ENCODE assay signal across 27 cellular contexts in genomic region chr2:60538136-60538535, GRCh38. TPM values are rescaled to one million over a fixed set of nuclear protein-coding genes. Genes with fewer than 3 reads are reported as not detected.
DNase-seq lines count a peak whose midpoint lies in the region; ATAC-seq and TF ChIP-seq lines count a peak whose summit lies in the region.
"Had no signal": no experiment of that assay in that cellular context is flagged by ENCODE, and none has a peak within 500 bp of the region (broad histone marks: within the 10 kb centered on the region; RNA-seq: fewer than 3 reads in every experiment).

No MANE protein-coding gene starts in this region.

- no peak overlapping the region for H4K8ac ChIP-seq in trophoblast cell (ENCODE audit: low read depth, low read length)

- WGBS in hepatocyte (ENCODE audit: low lambda C conversion rate, missing lambda C conversion rate) = 77% methylated on average over 9 of the region's 9 CpGs
- WGBS in trophoblast cell (ENCODE audit: extremely low coverage, insufficient coverage, insufficient read length) = no CpG with 5 or more reads among the region's 9 CpGs

- H3K9me2 ChIP-seq in DOHH2 (replicated peaks; ENCODE audit: control insufficient read depth, low read length) = no peaks in the 10 kb centered on the region
- H3K9me2 ChIP-seq in hepatocyte (replicated peaks; ENCODE audit: insufficient read depth) = no peaks in the 10 kb centered on the region

- H3K4me1 ChIP-seq in DOHH2 (ENCODE audit: control insufficient read depth, low read length) (peaks cover 100% of the 10 kb centered on the region), hepatocyte (ENCODE audit: insufficient read depth) (peaks cover 74% of the 10 kb centered on the region), trophoblast cell (ENCODE audit: control insufficient read depth in 1 of 2, insufficient read depth in 2 of 2, low read length in 2 of 2) (no peaks in the 10 kb centered on the region)
- H3K4me1 ChIP-seq: breast epithelium, tibial nerve had no signal

- H3K4ac ChIP-seq in trophoblast cell (ENCODE audit: low read depth, low read length) = no peak overlapping the region

- H3K36me3 ChIP-seq in DOHH2 (ENCODE audit: control insufficient read depth, low read length) = peaks cover 100% of the 10 kb centered on the region
- H3K36me3 ChIP-seq in hepatocyte (replicated peaks; ENCODE audit: insufficient read depth, low read depth) = no peaks in the 10 kb centered on the region
- peaks cover 4 to 8% of the 10 kb centered on the region in 2 experiments for H3K36me3 ChIP-seq in trophoblast cell (ENCODE audit: control insufficient read depth in 1 of 2, insufficient read depth in 2 of 2, low read length in 2 of 2)
- H3K36me3 ChIP-seq: breast epithelium, heart left ventricle, tibial nerve had no signal

- H2AK5ac ChIP-seq in trophoblast cell (ENCODE audit: low read length) = no peak overlapping the region

- DNase-seq in WTC11 (ENCODE audit: low spot score) (no peak), hepatocyte (ENCODE audit: low spot score) (no peak), trophoblast cell (no peak), NCI-H2081 treated with DMSO at 0.1 percent for 48 hours (lab: John Stamatoyannopoulos, UW) (no peak), AG20443 (ENCODE audit: low spot score) (no peak)
- DNase-seq in activated T-helper 1 cell treated with anti-CD3 and anti-CD28 coated beads, Interleukin-12 subunit alpha, Interleukin-12 subunit beta, Interleukin-2, Interleukin-4 antibody, amounts not matched to agents 30 ng/mL and 10 ng/mL and 1 ng/mL, durations not matched to agents 14 hours and 24 hours and 36 hours (ENCODE audit: low spot score) = no peak
- DNase-seq: activated CD4-positive, alpha-beta T cell treated with anti-CD3 and anti-CD28 coated beads, Interleukin-2, amount 50 U/mL, for 4 hours; activated CD4-positive, CD25-positive, alpha-beta regulatory T cell; activated naive CD4-positive, alpha-beta T cell treated with anti-CD3 and anti-CD28 coated beads, Interleukin-2, amount 10 ng/mL, durations not matched to agents 7 days and 5 days; amniotic stem cell; C1 segment of cervical spinal cord; COR-L47; DND-41; effector CD4-positive, alpha-beta T cell; foreskin fibroblast; heart left ventricle; naive thymus-derived CD4-positive, alpha-beta T cell; NK-92 treated with Interleukin-12 subunit alpha and Interleukin-12 subunit beta, amount 100 ng/mL, for 24 hours; occipital lobe; SHP77; stimulated activated naive CD8-positive, alpha-beta T cell treated with anti-CD3 and anti-CD28 coated beads, Interleukin-15, amount 100 ng/mL, for 72 hours; SW 1271; T1000 had no signal

- H3K4me2 ChIP-seq in DOHH2 (ENCODE audit: low read length) (peak overlapping the region; percentile 67), hepatocyte (peak overlapping the region; percentile 70), trophoblast cell (ENCODE audit: low read length) (no peak overlapping the region)

- H3K23ac ChIP-seq in trophoblast cell (ENCODE audit: low read length) = no peak overlapping the region

- peaks cover 89% of the 10 kb centered on the region for H3K4me1 Mint-ChIP-seq in WTC11
- H3K4me1 Mint-ChIP-seq in activated T-helper 1 cell treated with anti-CD3 and anti-CD28 coated beads, Interleukin-12 subunit alpha, Interleukin-12 subunit beta, Interleukin-2, Interleukin-4 antibody, amounts not matched to agents 30 ng/mL and 10 ng/mL and 1 ng/mL, durations not matched to agents 14 hours and 24 hours and 36 hours (ENCODE audit: low read depth) = no peaks in the 10 kb centered on the region
- H3K4me1 Mint-ChIP-seq: activated naive CD4-positive, alpha-beta T cell treated with anti-CD3 and anti-CD28 coated beads, Interleukin-2, amount 10 ng/mL, durations not matched to agents 7 days and 5 days; stimulated activated naive CD8-positive, alpha-beta T cell treated with anti-CD3 and anti-CD28 coated beads, Interleukin-15, amount 100 ng/mL, for 72 hours had no signal

- H3K4me3 Mint-ChIP-seq in WTC11 = no peak overlapping the region
- no peak overlapping the region for H3K4me3 Mint-ChIP-seq in activated T-helper 1 cell treated with anti-CD3 and anti-CD28 coated beads, Interleukin-12 subunit alpha, Interleukin-12 subunit beta, Interleukin-2, Interleukin-4 antibody, amounts not matched to agents 30 ng/mL and 10 ng/mL and 1 ng/mL, durations not matched to agents 14 hours and 24 hours and 36 hours
- H3K4me3 Mint-ChIP-seq: activated naive CD4-positive, alpha-beta T cell treated with anti-CD3 and anti-CD28 coated beads, Interleukin-2, amount 10 ng/mL, durations not matched to agents 7 days and 5 days; naive thymus-derived CD4-positive, alpha-beta T cell; stimulated activated naive CD8-positive, alpha-beta T cell treated with anti-CD3 and anti-CD28 coated beads, Interleukin-15, amount 100 ng/mL, for 72 hours had no signal

- no peak for ATAC-seq in WTC11
- no peak for ATAC-seq in HG03280 (IDR thresholded peaks at IDR 0.05; ENCODE audit: unreplicated experiment)
- ATAC-seq: heart left ventricle; naive thymus-derived CD4-positive, alpha-beta T cell; stimulated activated naive CD8-positive, alpha-beta T cell treated with anti-CD3 and anti-CD28 coated beads, Interleukin-15, amount 100 ng/mL, for 72 hours had no signal

- H2BK5ac ChIP-seq in trophoblast cell (ENCODE audit: low read depth, low read length, poor library complexity) = no peak overlapping the region

- H4K12ac ChIP-seq in trophoblast cell (ENCODE audit: low read depth, low read length) = no peak overlapping the region

- H2BK12ac ChIP-seq in trophoblast cell (ENCODE audit: low read length) = no peak overlapping the region

- H2AFZ ChIP-seq in hepatocyte (no peak overlapping the region), trophoblast cell (ENCODE audit: insufficient read depth, low read length, poor library complexity) (no peak overlapping the region)

- TF ChIP-seq CTCF in DOHH2 (IDR thresholded peaks at IDR 0.05; ENCODE audit: low read depth, low read length, poor library complexity, severe bottlenecking) = no peak
- no peak for TF ChIP-seq CTCF in WTC11 (IDR thresholded peaks at IDR 0.05)
- no peak for TF ChIP-seq CTCF in hepatocyte (IDR thresholded peaks at IDR 0.05; ENCODE audit: poor library complexity)

- H3F3A ChIP-seq in DOHH2 (ENCODE audit: control insufficient read depth, insufficient read depth) = peaks cover 54% of the 10 kb centered on the region

- H3K79me1 ChIP-seq in trophoblast cell (ENCODE audit: low read length) = no peaks in the 10 kb centered on the region

- H3K9ac ChIP-seq in trophoblast cell (ENCODE audit: low read length) = no peak overlapping the region

- H3K79me2 ChIP-seq in DOHH2 (ENCODE audit: control insufficient read depth, low read length) = peaks cover 100% of the 10 kb centered on the region
- H3K79me2 ChIP-seq in hepatocyte = peaks cover 95% of the 10 kb centered on the region
- no peaks in the 10 kb centered on the region for H3K79me2 ChIP-seq in trophoblast cell (ENCODE audit: control insufficient read depth, insufficient read depth, low read length, poor library complexity)

- H4K91ac ChIP-seq in trophoblast cell (ENCODE audit: low read depth, low read length) = no peak overlapping the region

- H3K27ac ChIP-seq in DOHH2 (ENCODE audit: low read depth, low read length) = no peak overlapping the region
- H3K27ac ChIP-seq in hepatocyte = peak overlapping the region; percentile 10
- H3K27ac ChIP-seq in trophoblast cell (ENCODE audit: low read depth, low read length) = no peak overlapping the region
- H3K27ac ChIP-seq: breast epithelium, tibial nerve had no signal

- POLR2A ChIA-PET in WTC11 (lab: Charles Lee) = interaction anchor here (1.0 kb wide), 1 partner anchor 24 kb away, joined by 3 read pairs; no protein-coding TSS in a partner anchor

- H3K4me3 ChIP-seq in DOHH2 (ENCODE audit: low read length) (peak overlapping the region; percentile 23; the same call in 1 of the 2 replicates), hepatocyte (no peak overlapping the region), trophoblast cell (ENCODE audit: low read depth, low read length) (no peak overlapping the region)
- H3K4me3 ChIP-seq: breast epithelium, heart left ventricle, tibial nerve had no signal

- H3K27me3 ChIP-seq in DOHH2 (ENCODE audit: control insufficient read depth, low read length) = no peaks in the 10 kb centered on the region
- no peaks in the 10 kb centered on the region for H3K27me3 ChIP-seq in hepatocyte
- H3K27me3 ChIP-seq in trophoblast cell (ENCODE audit: insufficient read depth, low read length) = no peaks in the 10 kb centered on the region
- H3K27me3 ChIP-seq: breast epithelium had no signal

- CTCF ChIA-PET in WTC11 (lab: Charles Lee) = interaction anchor here (0.5 to 1.4 kb wide), 3 partner anchors 8 to 14 kb away, joined by 3 to 4 read pairs (median 3); no protein-coding TSS in a partner anchor

- no peaks in the 10 kb centered on the region for H3K9me3 Mint-ChIP-seq in WTC11
- no peaks in the 10 kb centered on the region for H3K9me3 Mint-ChIP-seq in activated T-helper 1 cell treated with anti-CD3 and anti-CD28 coated beads, Interleukin-12 subunit alpha, Interleukin-12 subunit beta, Interleukin-2, Interleukin-4 antibody, amounts not matched to agents 30 ng/mL and 10 ng/mL and 1 ng/mL, durations not matched to agents 14 hours and 24 hours and 36 hours
- H3K9me3 Mint-ChIP-seq: activated naive CD4-positive, alpha-beta T cell treated with anti-CD3 and anti-CD28 coated beads, Interleukin-2, amount 10 ng/mL, durations not matched to agents 7 days and 5 days; naive thymus-derived CD4-positive, alpha-beta T cell; stimulated activated naive CD8-positive, alpha-beta T cell treated with anti-CD3 and anti-CD28 coated beads, Interleukin-15, amount 100 ng/mL, for 72 hours had no signal

- H2BK120ac ChIP-seq in trophoblast cell (ENCODE audit: insufficient read depth, low read length, poor library complexity) = peak overlapping the region; percentile 27

- intact Hi-C loops in activated T-helper 1 cell treated with anti-CD3 and anti-CD28 coated beads, Interleukin-12 subunit alpha, Interleukin-12 subunit beta, Interleukin-2, Interleukin-4 antibody, amounts not matched to agents 30 ng/mL and 10 ng/mL and 1 ng/mL, durations not matched to agents 14 hours and 24 hours and 36 hours (cut with micrococcal nuclease) = no loop called here

- no peak overlapping the region for H3K18ac ChIP-seq in trophoblast cell (ENCODE audit: low read length)

- peak overlapping the region; percentile 5; the same call in 1 of the 2 replicates for H3K27ac Mint-ChIP-seq in WTC11
- no peak overlapping the region for H3K27ac Mint-ChIP-seq in activated T-helper 1 cell treated with anti-CD3 and anti-CD28 coated beads, Interleukin-12 subunit alpha, Interleukin-12 subunit beta, Interleukin-2, Interleukin-4 antibody, amounts not matched to agents 30 ng/mL and 10 ng/mL and 1 ng/mL, durations not matched to agents 14 hours and 24 hours and 36 hours
- H3K27ac Mint-ChIP-seq: activated naive CD4-positive, alpha-beta T cell treated with anti-CD3 and anti-CD28 coated beads, Interleukin-2, amount 10 ng/mL, durations not matched to agents 7 days and 5 days; stimulated activated naive CD8-positive, alpha-beta T cell treated with anti-CD3 and anti-CD28 coated beads, Interleukin-15, amount 100 ng/mL, for 72 hours had no signal

- no peaks in the 10 kb centered on the region for H3K9me3 ChIP-seq in DOHH2 (ENCODE audit: control insufficient read depth, insufficient read depth, low read length)
- H3K9me3 ChIP-seq in hepatocyte (ENCODE audit: low read depth) = no peaks in the 10 kb centered on the region
- H3K9me3 ChIP-seq in trophoblast cell (ENCODE audit: insufficient read depth, low read depth, low read length) = no peaks in the 10 kb centered on the region
- H3K9me3 ChIP-seq: breast epithelium, heart left ventricle, tibial nerve had no signal

- no peaks in the 10 kb centered on the region for H3K27me3 Mint-ChIP-seq in WTC11 (ENCODE audit: low read depth)
- H3K27me3 Mint-ChIP-seq in activated T-helper 1 cell treated with anti-CD3 and anti-CD28 coated beads, Interleukin-12 subunit alpha, Interleukin-12 subunit beta, Interleukin-2, Interleukin-4 antibody, amounts not matched to agents 30 ng/mL and 10 ng/mL and 1 ng/mL, durations not matched to agents 14 hours and 24 hours and 36 hours (ENCODE audit: insufficient read depth) = peaks cover 41% of the 10 kb centered on the region

- H4K20me1 ChIP-seq in DOHH2 (ENCODE audit: control insufficient read depth, insufficient read depth, low read depth, low read length) = peaks cover 59% of the 10 kb centered on the region
- no peaks in the 10 kb centered on the region for H4K20me1 ChIP-seq in hepatocyte (ENCODE audit: insufficient read depth, poor library complexity, severe bottlenecking)

- H3K36me3 Mint-ChIP-seq in WTC11 = peaks cover 6% of the 10 kb centered on the region
- no peaks in the 10 kb centered on the region for H3K36me3 Mint-ChIP-seq in activated T-helper 1 cell treated with anti-CD3 and anti-CD28 coated beads, Interleukin-12 subunit alpha, Interleukin-12 subunit beta, Interleukin-2, Interleukin-4 antibody, amounts not matched to agents 30 ng/mL and 10 ng/mL and 1 ng/mL, durations not matched to agents 14 hours and 24 hours and 36 hours (ENCODE audit: low read depth)
- H3K36me3 Mint-ChIP-seq: activated naive CD4-positive, alpha-beta T cell treated with anti-CD3 and anti-CD28 coated beads, Interleukin-2, amount 10 ng/mL, durations not matched to agents 7 days and 5 days; naive thymus-derived CD4-positive, alpha-beta T cell had no signal

- H3K14ac ChIP-seq in trophoblast cell (ENCODE audit: low read length) = no peak overlapping the region

RNA-seq across cellular contexts. Expression of gene BCL11A, which starts 15.3 kb away (rescaled TPM):
- total RNA-seq in WTC11 (2021) (45.0 to 53.2 TPM (median 46.8 TPM) in 3 replicates), hepatocyte (11.6 and 14.4 TPM in 2 replicates)
- polyA plus RNA-seq in hepatocyte = 18.4 and 22.6 TPM in 2 replicates
- polyA plus RNA-seq in trophoblast cell (2013) = 15.6 and 17.9 TPM in 2 replicates
- not detected in 2 replicates for total RNA-seq in activated T-helper 1 cell treated with anti-CD3 and anti-CD28 coated beads, Interleukin-12 subunit alpha, Interleukin-12 subunit beta, Interleukin-2, Interleukin-4 antibody, amounts not matched to agents 30 ng/mL and 10 ng/mL and 1 ng/mL, durations not matched to agents 14 hours and 24 hours and 36 hours

Comparison
In these comparisons a context has a peak if more than half of its experiments do, and no peak if none do; other contexts are left out.
1. RNA of gene BCL11A, which starts 15.3 kb away (total RNA-seq): 45.0 to 53.2 TPM in WTC11 and 11.6 to 14.4 TPM in hepatocyte; not detected in activated T-helper 1 cell treated with anti-CD3 and anti-CD28 coated beads, Interleukin-12 subunit alpha, Interleukin-12 subunit beta, Interleukin-2, Interleukin-4 antibody, amounts not matched to agents 30 ng/mL and 10 ng/mL and 1 ng/mL, durations not matched to agents 14 hours and 24 hours and 36 hours; every median in the first group is over 10 times any median in the second.